Comparison of ENCODE assay signal across 10 cellular contexts in the genomic region with DNA sequence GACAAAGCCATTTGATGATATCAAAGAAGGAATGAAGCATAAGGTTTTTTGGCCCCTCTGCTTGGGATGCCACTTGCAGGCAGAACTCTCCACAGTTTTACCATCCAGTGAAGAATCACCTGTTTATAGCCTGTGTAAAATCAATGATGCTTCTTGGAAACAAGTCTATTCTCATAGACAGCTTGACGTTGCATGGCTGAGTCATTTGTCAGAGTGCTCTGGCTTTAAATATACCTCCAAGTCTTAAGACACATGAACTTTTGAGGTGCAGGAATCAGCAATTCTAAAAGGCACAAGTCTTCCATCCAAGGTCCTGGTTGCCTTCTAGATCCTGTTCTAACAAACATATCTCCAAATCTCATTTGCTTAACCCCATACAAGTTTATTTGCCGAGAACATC. TPM values are rescaled to one million over a fixed set of nuclear protein-coding genes. Genes with fewer than 3 reads are reported as not detected.
"Had no signal": no experiment of that assay in that cellular context is flagged by ENCODE, and none has a peak within 500 bp of the region (broad histone marks: within the 10 kb centered on the region; RNA-seq: fewer than 3 reads in every experiment).

No MANE protein-coding gene starts in this region.

- DNase-seq: GM23248, GOT3, H7, HFFc6 had no signal

- H3K36me3 Mint-ChIP-seq: IgD-negative memory B cell had no signal

- ATAC-seq: HCT116, HepG2 had no signal

- H3K9me3 Mint-ChIP-seq: HFFc6 had no signal

- H3K27ac Mint-ChIP-seq: HFFc6, IgD-negative memory B cell had no signal

- H3K4me3 Mint-ChIP-seq: HFFc6, IgD-negative memory B cell had no signal

- H3K27me3 Mint-ChIP-seq: IgD-negative memory B cell had no signal

- H3K4me1 Mint-ChIP-seq: IgD-negative memory B cell had no signal

- H3K4me3 ChIP-seq: GM23248, HAP-1 had no signal

- H3K27ac ChIP-seq: GM23248, HL-60 had no signal

RNA-seq across cellular contexts. Expression of a gene that starts 53.6 kb away (rescaled TPM):
- total RNA-seq: H4, HepG2 had no signal
